Comparison of ENCODE assay signal across 14 cellular contexts in genomic region chr20:1855113-1855512, GRCh38. TPM values are rescaled to one million over a fixed set of nuclear protein-coding genes. Genes with fewer than 3 reads are reported as not detected.
A peak's percentile ranks its signal among the peaks of the same experiment; 100 is the strongest.
DNase-seq lines count a peak whose midpoint lies in the region; ATAC-seq and TF ChIP-seq lines count a peak whose summit lies in the region.
"Had no signal": no experiment of that assay in that cellular context is flagged by ENCODE, and none has a peak within 500 bp of the region (broad histone marks: within the 10 kb centered on the region; RNA-seq: fewer than 3 reads in every experiment).

No MANE protein-coding gene starts in this region.

- ATAC-seq in right lobe of liver: peak in 3 of 4 donors; percentile 24 to 57 (median 28)
- ATAC-seq in GM21526 (IDR thresholded peaks at IDR 0.05; ENCODE audit: low FRiP score, unreplicated experiment): no peak
- ATAC-seq in HG03460 (IDR thresholded peaks at IDR 0.05; ENCODE audit: unreplicated experiment): no peak
- ATAC-seq: A549; CD8-positive, alpha-beta T cell had no signal

- DNase-seq in NCI-H1417 (lab: John Stamatoyannopoulos, UW): peak in 2 of 3 experiments; percentile 71 to 87
- DNase-seq in colonic mucosa: peak; percentile 33
- no peak for DNase-seq in right lobe of liver
- no peak for DNase-seq in lower leg skin (ENCODE audit: low spot score in 2 of 2)
- DNase-seq in NCI-H2227 (lab: John Stamatoyannopoulos, UW; ENCODE audit: unreplicated experiment): no peak
- DNase-seq: CD8-positive, alpha-beta T cell; COR-L47; DND-41; GDM1; GM23248; H7 had no signal

- TF ChIP-seq CTCF in colonic mucosa (IDR thresholded peaks at IDR 0.05): no peak
- no peak for TF ChIP-seq CTCF in right lobe of liver (IDR thresholded peaks at IDR 0.05)
- TF ChIP-seq CTCF in lower leg skin (IDR thresholded peaks at IDR 0.05): no peak

- H3K27me3 ChIP-seq in colonic mucosa (no peaks in the 10 kb centered on the region), right lobe of liver (no peaks in the 10 kb centered on the region)

- H3K9ac ChIP-seq in colonic mucosa (ENCODE audit: low read depth in 2 of 2, low read length in 2 of 2): no peak overlapping the region
- H3K9ac ChIP-seq: GM23248 had no signal

- H3K9me3 ChIP-seq in colonic mucosa (no peaks in the 10 kb centered on the region), right lobe of liver (no peaks in the 10 kb centered on the region)
- H3K9me3 ChIP-seq: A549 had no signal

- TF ChIP-seq POLR2A in right lobe of liver (IDR thresholded peaks at IDR 0.05): no peak
- TF ChIP-seq POLR2A in lower leg skin (IDR thresholded peaks at IDR 0.05): no peak

- no peaks in the 10 kb centered on the region for H3K36me3 ChIP-seq in colonic mucosa
- no peaks in the 10 kb centered on the region for H3K36me3 ChIP-seq in right lobe of liver

- whole genome bisulfite sequencing in right lobe of liver (ENCODE audit: insufficient coverage, low coverage, low lambda C conversion rate, missing lambda C conversion rate): 33% methylated on average over 4 of the region's 6 CpGs
- WGBS in lower leg skin, 2 donors: 73 to 79% methylated on average over 6 of the region's 6 CpGs

- H3K4me1 ChIP-seq in colonic mucosa (no peaks in the 10 kb centered on the region), right lobe of liver (no peaks in the 10 kb centered on the region)
- H3K4me1 ChIP-seq: A549 had no signal

- no peak overlapping the region for H3K4me3 ChIP-seq in colonic mucosa
- H3K4me3 ChIP-seq in right lobe of liver: no peak overlapping the region
- no peak overlapping the region for H3K4me3 ChIP-seq in lower leg skin (ENCODE audit: low read depth, poor library complexity, severe bottlenecking)
- H3K4me3 ChIP-seq: A549, GM23248 had no signal

- no peak overlapping the region for H3K27ac ChIP-seq in colonic mucosa
- no peak overlapping the region for H3K27ac ChIP-seq in right lobe of liver
- H3K27ac ChIP-seq: A549, GM23248 had no signal

- intact Hi-C loops in colonic mucosa (cut with DNase I) (no loop called here), right lobe of liver (cut with DNase I) (no loop called here), lower leg skin (cut with DNase I; ENCODE audit: low total_unique reads) (no loop called here)

RNA-seq across cellular contexts. Expression of gene SIRPA, which starts 40.1 kb away (rescaled TPM):
- total RNA-seq in colonic mucosa: 10 to 100 TPM in 1 of 2 donors, 1 to 10 TPM in 1; 9.8 to 12.2 TPM
- 10 to 100 TPM; 26.8 to 42.7 (median 34.8) TPM for total RNA-seq in right lobe of liver
- 10 to 100 TPM; 29.3 to 55.0 (median 44.1) TPM for total RNA-seq in lower leg skin
- total RNA-seq: CD8-positive, alpha-beta T cell had no signal

Comparison
In these comparisons a context has a peak if more than half of its experiments do, and no peak if none do; other contexts are left out.
1. DNase-seq: peak in NCI-H1417 (2 of 3) and colonic mucosa (single experiment); none in right lobe of liver (0 of 3), lower leg skin (0 of 2) and NCI-H2227 (single experiment).
2. ATAC-seq: peak in right lobe of liver (3 of 4); none in GM21526 (single experiment) and HG03460 (single experiment).